ENCODE assay signal across 8 cellular contexts in genomic region chr10:28676968-28677888, GRCh38. TPM values are rescaled to one million over a fixed set of nuclear protein-coding genes. Genes with fewer than 3 reads are reported as not detected.
A peak's percentile ranks its signal among the peaks of the same experiment; 100 is the strongest.
DNase-seq lines count a peak whose midpoint lies in the region; ATAC-seq and TF ChIP-seq lines count a peak whose summit lies in the region.

Gene BAMBI (plus strand): TSS chr10:28677521. CDS start chr10:28677898, 377 bp downstream.

- POLR2A ChIA-PET in BJ (lab: Charles Lee): no interaction called here

- H3K27me3 ChIP-seq in BJ (ENCODE audit: control insufficient read depth, insufficient read depth, low read length): peaks cover 20% of the 10 kb centered on the region

- H3K4me3 ChIP-seq in BJ (ENCODE audit: low read depth, low read length) (peak within 1 kb of the TSS; percentile 86), lower leg skin (ENCODE audit: low read depth, poor library complexity, severe bottlenecking) (peak within 1 kb of the TSS; percentile 71)

- 1% methylated on average over 14 to 50 of the region's 120 CpGs for WGBS in lower leg skin, 2 donors

- DNase-seq in BJ (ENCODE audit: low read depth) (no peak), NCI-H526 (lab: John Stamatoyannopoulos, UW) (peak; percentile 22 to 89), dermis microvascular lymphatic vessel endothelial cell (ENCODE audit: low read depth in 2 of 2) (peak; percentile 64 to 95), lower leg skin (ENCODE audit: low spot score in 2 of 2) (peak; percentile 73 to 97)
- DNase-seq in activated CD4-positive, alpha-beta T cell treated with anti-CD3 and anti-CD28 coated beads, Interleukin-2, amount 50 U/mL, for 24 hours (ENCODE audit: low read depth in 1 of 2, low spot score in 1 of 2): peak; percentile 73 to 79
- DNase-seq in stimulated activated CD4-positive, alpha-beta T cell treated with anti-CD3 and anti-CD28 coated beads, Interleukin-4, amount 100 ng/mL, for 1 hour: peak; percentile 92

- peaks cover 2% of the 10 kb centered on the region for H3K36me3 ChIP-seq in BJ (ENCODE audit: control insufficient read depth, insufficient read depth, low read length)

- intact Hi-C loops in lower leg skin (cut with DNase I; ENCODE audit: low total_unique reads): no loop called here

- CTCF ChIA-PET in BJ (lab: Yijun Ruan, JAX): interaction anchor here (0.5 to 3.5 kb wide), 24 partner anchors 9 to 771 kb away, joined by 3 to 22 read pairs (median 3); no protein-coding TSS in a partner anchor

- ATAC-seq in HG03342 (IDR thresholded peaks at IDR 0.05; ENCODE audit: unreplicated experiment): peak; percentile 98

- TF ChIP-seq POLR2A in GM19099 (IDR thresholded peaks at IDR 0.05; ENCODE audit: extremely low read depth, insufficient read length, low read depth) (peak; percentile 75), lower leg skin (IDR thresholded peaks at IDR 0.05) (peak in 1 of 2 donors; percentile 7)

- TF ChIP-seq CTCF in BJ (IDR thresholded peaks at IDR 0.05; ENCODE audit: insufficient read depth, low read depth, low read length): peak; percentile 47
- TF ChIP-seq CTCF in lower leg skin (IDR thresholded peaks at IDR 0.05): no peak

RNA-seq across cellular contexts. Expression of gene BAMBI, which starts in this region (rescaled TPM):
- 5.1 and 6.0 TPM in 2 replicates for polyA plus RNA-seq in BJ (2011; rRNA removed)
- polyA minus RNA-seq in BJ (2011; rRNA and poly(A)+ RNA removed): 1.5 and 2.0 TPM in 2 replicates
- total RNA-seq in dermis microvascular lymphatic vessel endothelial cell (1.8 and 2.4 TPM in 2 replicates), lower leg skin (10 to 100 TPM in 2 of 4 donors, 1 to 10 TPM in 2; 4.0 to 14.8 (median 11.1) TPM)
